ENCODE assay signal across 8 cellular contexts in the genomic region with DNA sequence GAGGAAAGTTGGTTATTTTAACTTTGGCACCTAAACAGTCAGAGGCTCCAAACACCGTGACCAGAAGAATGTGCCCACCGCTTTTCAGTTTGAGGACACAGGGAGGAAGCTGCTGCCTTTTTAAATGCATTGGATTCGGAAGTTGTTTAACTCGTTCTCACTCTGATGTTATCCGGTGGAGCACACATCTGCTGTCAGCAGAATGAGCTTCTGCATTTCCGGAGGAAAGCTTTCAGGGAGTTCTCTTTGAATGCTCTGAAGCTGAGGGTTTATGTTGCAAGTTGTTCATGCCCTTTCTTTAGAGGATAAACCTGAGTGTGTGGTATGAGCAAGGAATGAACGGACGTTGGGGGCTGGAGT.
DNase-seq lines count a peak whose midpoint lies in the region; ATAC-seq, FAIRE-seq and TF ChIP-seq lines count a peak whose summit lies in the region.

No MANE protein-coding gene starts in this region.

- peak overlapping the region; percentile 66 for H3K4me3 Mint-ChIP-seq in Caco-2 (ENCODE audit: unreplicated experiment)

- no peaks in the 10 kb centered on the region for H3K79me2 ChIP-seq in keratinocyte (ENCODE audit: control insufficient read depth, insufficient read depth, low read length)
- no peaks in the 10 kb centered on the region for H3K79me2 ChIP-seq in Karpas-422 (ENCODE audit: low read length)

- H3K27me3 ChIP-seq in Caco-2 (replicated peaks; ENCODE audit: control insufficient read depth, insufficient read depth, low read length) = no peaks in the 10 kb centered on the region
- no peaks in the 10 kb centered on the region for H3K27me3 ChIP-seq in keratinocyte (ENCODE audit: control insufficient read depth, extremely low read depth, insufficient read depth, low read length)
- H3K27me3 ChIP-seq in stomach smooth muscle (ENCODE audit: control insufficient read depth in 1 of 2, insufficient read depth in 2 of 2, low read length in 2 of 2) = peaks cover 5% of the 10 kb centered on the region in 2 donors
- H3K27me3 ChIP-seq in Karpas-422 (ENCODE audit: low read length) = no peaks in the 10 kb centered on the region

- peaks cover 62% of the 10 kb centered on the region for H3K4me1 Mint-ChIP-seq in Caco-2 (ENCODE audit: low read depth, unreplicated experiment)

- H3K27me3 Mint-ChIP-seq in Caco-2 (ENCODE audit: insufficient read depth, unreplicated experiment) = no peaks in the 10 kb centered on the region

- ATAC-seq in HG03354 (IDR thresholded peaks at IDR 0.05; ENCODE audit: poor library complexity, severe bottlenecking, unreplicated experiment) = peak; percentile 62

- intact Hi-C loops in Caco-2 (cut with micrococcal nuclease; ENCODE audit: unreplicated experiment) = no loop called here

- DNase-seq in Caco-2 = no peak
- no peak for DNase-seq in keratinocyte (ENCODE audit: low read depth, low spot score)
- no peak for DNase-seq in Karpas-422
- no peak for DNase-seq in HCEC 1CT
- no peak for DNase-seq in HuH-7 (ENCODE audit: low spot score)

- peak; percentile 90 for FAIRE-seq in keratinocyte (lab: Jason Lieb, UNC)

- H3K9me3 Mint-ChIP-seq in Caco-2 (ENCODE audit: unreplicated experiment) = no peaks in the 10 kb centered on the region

- H3K4me3 ChIP-seq in Caco-2 (ENCODE audit: low read depth, low read length) = no peak overlapping the region
- H3K4me3 ChIP-seq in keratinocyte (ENCODE audit: control insufficient read depth in 2 of 3, extremely low read depth in 1 of 3, insufficient read depth in 2 of 3, low read depth in 1 of 3, low read length in 3 of 3) = peak overlapping the region in 2 of 3 experiments; percentile 47 to 50
- peak overlapping the region; percentile 31 to 72 for H3K4me3 ChIP-seq in stomach smooth muscle (ENCODE audit: low read length in 2 of 2)
- no peak overlapping the region for H3K4me3 ChIP-seq in Karpas-422 (ENCODE audit: low read length)

- no peaks in the 10 kb centered on the region for H4K20me1 ChIP-seq in keratinocyte (ENCODE audit: control insufficient read depth, extremely low read depth, insufficient read depth, low read length)
- H4K20me1 ChIP-seq in Karpas-422 (ENCODE audit: insufficient read depth, low read depth, low read length) = peaks cover 21% of the 10 kb centered on the region; the same call in 1 of the 2 replicates

- peaks cover 8% of the 10 kb centered on the region for H3K36me3 Mint-ChIP-seq in Caco-2 (ENCODE audit: insufficient read depth, unreplicated experiment)

- H3K4me1 ChIP-seq in Caco-2 (peaks cover 54% of the 10 kb centered on the region), keratinocyte (ENCODE audit: control insufficient read depth, extremely low read depth, insufficient read depth, low read length) (peaks cover 43% of the 10 kb centered on the region), stomach smooth muscle (ENCODE audit: control insufficient read depth, insufficient read depth, low read length) (peaks cover 27% of the 10 kb centered on the region), Karpas-422 (ENCODE audit: low read length) (no peaks in the 10 kb centered on the region)

- H3K9me3 ChIP-seq in Caco-2 = no peaks in the 10 kb centered on the region
- no peaks in the 10 kb centered on the region for H3K9me3 ChIP-seq in keratinocyte (ENCODE audit: control insufficient read depth, low read depth, low read length)
- H3K9me3 ChIP-seq in stomach smooth muscle (ENCODE audit: control insufficient read depth in 2 of 2, low read length in 2 of 2) = no peaks in the 10 kb centered on the region
- no peaks in the 10 kb centered on the region for H3K9me3 ChIP-seq in Karpas-422 (ENCODE audit: low read length)

- peak overlapping the region; percentile 98 for H3K27ac ChIP-seq in angular gyrus (ENCODE audit: low read depth, low read length)
- H3K27ac ChIP-seq in keratinocyte (ENCODE audit: control insufficient read depth, insufficient read depth, low read length) = peak overlapping the region; percentile 32
- H3K27ac ChIP-seq in stomach smooth muscle (ENCODE audit: low read length) = peak overlapping the region; percentile 66
- no peak overlapping the region for H3K27ac ChIP-seq in Karpas-422 (ENCODE audit: low read length)

- H3K4me2 ChIP-seq in keratinocyte (ENCODE audit: control insufficient read depth, extremely low read depth, insufficient read depth, low read depth, low read length) (peak overlapping the region; percentile 83), Karpas-422 (ENCODE audit: low read depth, low read length, poor library complexity, severe bottlenecking) (no peak overlapping the region)

- no peaks in the 10 kb centered on the region for H3K9me2 ChIP-seq in Karpas-422 (replicated peaks; ENCODE audit: insufficient read depth, low read length)

- BruUV-seq in Caco-2 (replicated peaks; lab: Mats Ljungman, UMichigan) = no TSS peak

- peak overlapping the region; percentile 90 for H3K27ac Mint-ChIP-seq in Caco-2 (ENCODE audit: unreplicated experiment)

- H3K9ac ChIP-seq in keratinocyte (ENCODE audit: control insufficient read depth, extremely low read depth, insufficient read depth, low read length) (peak overlapping the region; percentile 54), stomach smooth muscle (ENCODE audit: low read length in 2 of 2) (peak overlapping the region in 1 of 2 donors; percentile 62), Karpas-422 (ENCODE audit: low read length) (no peak overlapping the region)

- POLR2A ChIA-PET in Caco-2 (lab: Charles Lee) = interaction anchor here (1.0 kb wide), 1 partner anchor 28 kb away, joined by 3 read pairs; no protein-coding TSS in a partner anchor

- H3K9me1 ChIP-seq in keratinocyte (ENCODE audit: control insufficient read depth, extremely low read depth, insufficient read depth, low read length) = no peaks in the 10 kb centered on the region

- H3K36me3 ChIP-seq in Caco-2 (ENCODE audit: control insufficient read depth, insufficient read depth, low read length) (peaks cover 5% of the 10 kb centered on the region), keratinocyte (ENCODE audit: control insufficient read depth in 2 of 2, extremely low read depth in 1 of 2, insufficient read depth in 2 of 2, low read length in 2 of 2) (no peaks in the 10 kb centered on the region), stomach smooth muscle (ENCODE audit: control insufficient read depth in 2 of 2, insufficient read depth in 2 of 2, low read length in 2 of 2) (no peaks in the 10 kb centered on the region), Karpas-422 (ENCODE audit: insufficient read depth, low read length) (no peaks in the 10 kb centered on the region)

- peak overlapping the region; percentile 88 for H2AFZ ChIP-seq in keratinocyte (ENCODE audit: control insufficient read depth, low read length)
- no peak overlapping the region for H2AFZ ChIP-seq in Karpas-422 (ENCODE audit: low read length)

- CTCF ChIA-PET in Caco-2 (lab: Charles Lee) = no interaction called here

- TF ChIP-seq CTCF in Caco-2 (IDR thresholded peaks at IDR 0.05; ENCODE audit: insufficient read depth in 1 of 2, low read depth in 1 of 2, low read length in 1 of 2, severe bottlenecking in 1 of 2, unreplicated experiment in 1 of 2) = no peak
- no peak for TF ChIP-seq CTCF in keratinocyte (optimal IDR thresholded peaks at IDR 0.05 in 1 of 3, IDR thresholded peaks at IDR 0.05 in 1 of 3, conservative IDR thresholded peaks at IDR 0.05 in 1 of 3; ENCODE audit: extremely low read depth in 1 of 3, insufficient read depth in 2 of 3, low read length in 3 of 3)

- dilution Hi-C loops in keratinocyte (cut with MboI; ENCODE audit: extremely low pct_ligation_motif_present, low sequenced_read_pairs) = no loop called here

Comparison
In these comparisons a context has a peak if more than half of its experiments do, and no peak if none do; other contexts are left out.
1. H3K4me3 ChIP-seq: peak in keratinocyte (2 of 3) and stomach smooth muscle (2 of 2); none in Caco-2 (single experiment) and Karpas-422 (single experiment).